Comparison of ENCODE assay signal across 1 cellular context in genomic region chr6:144352310-144352709, GRCh38.
TF ChIP-seq lines count a peak whose summit lies in the region.

No MANE protein-coding gene starts in this region.

TF ChIP-seq in GM12878, 131 proteins besides CTCF, POLR2A, EP300 and RAD21 (continued from another document):
- TF ChIP-seq E2F8 (IDR thresholded peaks at IDR 0.05; ENCODE audit: low read depth, partially characterized antibody): no peak
- no peak for TF ChIP-seq MYC (IDR thresholded peaks at IDR 0.05; ENCODE audit: insufficient read depth, insufficient read length, insufficient replicate concordance, low read length, severe bottlenecking)
- TF ChIP-seq NFIC (IDR thresholded peaks at IDR 0.05; ENCODE audit: low read depth, low read length): peak; percentile 58; the same call in 1 of the 2 replicates
- peak; percentile 30; the same call in 1 of the 2 replicates for TF ChIP-seq MTA2 (IDR thresholded peaks at IDR 0.05; ENCODE audit: low read depth)
- TF ChIP-seq DPF2 (IDR thresholded peaks at IDR 0.05): peak; percentile 74
- TF ChIP-seq NR2C2 (IDR thresholded peaks at IDR 0.05; ENCODE audit: borderline replicate concordance, control insufficient read depth, insufficient read length, low read depth): no peak
- TF ChIP-seq ZNF687 (IDR thresholded peaks at IDR 0.05): no peak
- TF ChIP-seq GABPA (IDR thresholded peaks at IDR 0.05; ENCODE audit: low read depth): no peak
- no peak for TF ChIP-seq EGR1 (IDR thresholded peaks at IDR 0.05; ENCODE audit: borderline replicate concordance in 1 of 2, low read depth in 2 of 2, low read length in 2 of 2)
- TF ChIP-seq MEF2A (IDR thresholded peaks at IDR 0.05; ENCODE audit: insufficient read depth, low read depth, low read length): no peak
- no peak for TF ChIP-seq TCF3 (IDR thresholded peaks at IDR 0.05; ENCODE audit: borderline replicate concordance, insufficient read depth, low read depth, low read length)
- no peak for TF ChIP-seq IRF3 (IDR thresholded peaks at IDR 0.05)
- no peak for TF ChIP-seq ASH2L (IDR thresholded peaks at IDR 0.05; ENCODE audit: borderline replicate concordance, low read depth)
- TF ChIP-seq WRNIP1 (IDR thresholded peaks at IDR 0.05; ENCODE audit: borderline replicate concordance, low read depth, low read length): no peak
- TF ChIP-seq CHD2 (IDR thresholded peaks at IDR 0.05; ENCODE audit: borderline replicate concordance, low read depth, low read length): no peak
- TF ChIP-seq RUNX3 (IDR thresholded peaks at IDR 0.05; ENCODE audit: low read length): peak; percentile 50; the same call in 1 of the 2 replicates
- peak; percentile 77; the same call in 1 of the 2 replicates for TF ChIP-seq IRF4 (IDR thresholded peaks at IDR 0.05; ENCODE audit: low read depth, low read length)
- no peak for TF ChIP-seq PAX8 (IDR thresholded peaks at IDR 0.05)
- no peak for TF ChIP-seq BRCA1 (IDR thresholded peaks at IDR 0.05; ENCODE audit: low read depth, low read length)
- peak; percentile 42 for TF ChIP-seq SKIL (IDR thresholded peaks at IDR 0.05; ENCODE audit: low read depth, poor library complexity, severe bottlenecking)
- TF ChIP-seq BHLHE40 (IDR thresholded peaks at IDR 0.05; ENCODE audit: borderline replicate concordance in 1 of 2, low read depth in 2 of 2, low read length in 1 of 2): 0 out of 4 replicates have a peak, but pooled peaks of 1 of the 2 experiments have one; percentile 12
- no peak for TF ChIP-seq POLR2AphosphoS5 (IDR thresholded peaks at IDR 0.05; ENCODE audit: low read length)
- TF ChIP-seq YY1 (IDR thresholded peaks at IDR 0.05; ENCODE audit: low read depth, low read length): no peak
- TF ChIP-seq SMARCA5 (IDR thresholded peaks at IDR 0.05): no peak
- TF ChIP-seq JUNB (IDR thresholded peaks at IDR 0.05): peak; percentile 45; the same call in 1 of the 2 replicates
- no peak for TF ChIP-seq TAF1 (IDR thresholded peaks at IDR 0.05; ENCODE audit: borderline replicate concordance, low read depth, low read length)
- TF ChIP-seq SPI1 (IDR thresholded peaks at IDR 0.05; ENCODE audit: borderline replicate concordance, insufficient read depth, low read depth, low read length): peak; percentile 92
- peak; percentile 21 to 51; a peak in 2 of 4 replicates for TF ChIP-seq IKZF2 (IDR thresholded peaks at IDR 0.05)
- no peak for TF ChIP-seq POLR2AphosphoS2 (IDR thresholded peaks at IDR 0.05; ENCODE audit: low read depth, low read length)
- TF ChIP-seq POU2F2 (IDR thresholded peaks at IDR 0.05; ENCODE audit: borderline replicate concordance, low read depth, low read length): no peak
- no peak for TF ChIP-seq STAT3 (IDR thresholded peaks at IDR 0.05; ENCODE audit: low read depth, low read length)
- no peak for TF ChIP-seq SREBF2 (IDR thresholded peaks at IDR 0.05; ENCODE audit: low read length)
- no peak for TF ChIP-seq ZNF274 (IDR thresholded peaks at IDR 0.05; ENCODE audit: insufficient read depth, insufficient read length)
- TF ChIP-seq ZBED1 (IDR thresholded peaks at IDR 0.05; ENCODE audit: borderline replicate concordance): no peak
- TF ChIP-seq CHD4 (IDR thresholded peaks at IDR 0.05): no peak
- TF ChIP-seq RELB (IDR thresholded peaks at IDR 0.05; ENCODE audit: low read depth): peak; percentile 34; the same call in 1 of the 2 replicates
- 0 out of 2 replicates have a peak, but pooled peaks have one; percentile 21 for TF ChIP-seq CREM (IDR thresholded peaks at IDR 0.05; ENCODE audit: low read depth)
- no peak for TF ChIP-seq KAT2A (conservative IDR thresholded peaks at IDR 0.05; ENCODE audit: control insufficient read depth, low read depth, low read length)
- peak; percentile 43; the same call in 1 of the 2 replicates for TF ChIP-seq ATF2 (IDR thresholded peaks at IDR 0.05; ENCODE audit: low read length)
- peak; percentile 44; the same call in 1 of the 2 replicates for TF ChIP-seq PKNOX1 (IDR thresholded peaks at IDR 0.05)
- no peak for TF ChIP-seq FOXM1 (IDR thresholded peaks at IDR 0.05; ENCODE audit: low read depth, low read length)
- TF ChIP-seq ZBTB4 (CRISPR knock-in tag; IDR thresholded peaks at IDR 0.05): no peak
- TF ChIP-seq IKZF1 (conservative IDR thresholded peaks at IDR 0.05): 0 out of 2 replicates have a peak, but pooled peaks have one; percentile 27
- no peak for TF ChIP-seq SREBF1 (IDR thresholded peaks at IDR 0.05; ENCODE audit: low read length)
- TF ChIP-seq EED (IDR thresholded peaks at IDR 0.05; ENCODE audit: low read depth): no peak
TF ChIP-seq in GM12878: peak in this region for 17.
